In genomic region chr7:156576216-156577063, GRCh38 we compare ENCODE assay signal across 19 cellular contexts.
"Had no signal": no experiment of that assay in that cellular context is flagged by ENCODE, and none has a peak within 500 bp of the region (broad histone marks: within the 10 kb centered on the region; RNA-seq: fewer than 3 reads in every experiment).

No MANE protein-coding gene starts in this region.

- H3K4me1 Mint-ChIP-seq: stimulated activated effector memory CD8-positive, alpha-beta T cell treated with anti-CD3 and anti-CD28 coated beads, Interleukin-12 subunit alpha, Interleukin-12 subunit beta, amount 100 ng/mL, for 72 hours had no signal

- H3K27ac Mint-ChIP-seq: naive thymus-derived CD4-positive, alpha-beta T cell; progenitor cell of endocrine pancreas; stimulated activated effector memory CD8-positive, alpha-beta T cell treated with anti-CD3 and anti-CD28 coated beads, Interleukin-12 subunit alpha, Interleukin-12 subunit beta, amount 100 ng/mL, for 72 hours; stimulated activated naive CD8-positive, alpha-beta T cell treated with anti-CD3 and anti-CD28 coated beads, Interleukin-15, Interleukin-2, amounts not matched to agents 100 ng/mL and 50 ng/mL, for 24 hours had no signal

- H3K9me3 ChIP-seq: colonic mucosa, ovary, testis, vagina had no signal

- H3K4me1 ChIP-seq: colonic mucosa, foreskin keratinocyte, testis, tibial nerve, upper lobe of right lung, vagina had no signal

- H3K4me3 ChIP-seq: colonic mucosa, ovary, smooth muscle cell, testis, tibial nerve, upper lobe of right lung, vagina had no signal

- ATAC-seq: foreskin keratinocyte; left colon; naive thymus-derived CD4-positive, alpha-beta T cell; right cardiac atrium; stimulated activated effector memory CD8-positive, alpha-beta T cell treated with anti-CD3 and anti-CD28 coated beads, Interleukin-12 subunit alpha, Interleukin-12 subunit beta, amount 100 ng/mL, for 72 hours; upper lobe of right lung had no signal

- H3K4me3 Mint-ChIP-seq: naive thymus-derived CD4-positive, alpha-beta T cell; stimulated activated effector memory CD8-positive, alpha-beta T cell treated with anti-CD3 and anti-CD28 coated beads, Interleukin-12 subunit alpha, Interleukin-12 subunit beta, amount 100 ng/mL, for 72 hours; stimulated activated naive CD8-positive, alpha-beta T cell treated with anti-CD3 and anti-CD28 coated beads, Interleukin-15, Interleukin-2, amounts not matched to agents 100 ng/mL and 50 ng/mL, for 24 hours had no signal

- H3K27me3 ChIP-seq: colonic mucosa, foreskin keratinocyte, ovary, testis, tibial nerve, upper lobe of right lung, vagina had no signal

- FAIRE-seq: endothelial cell of umbilical vein had no signal

- H3K36me3 ChIP-seq: colonic mucosa, ovary, upper lobe of right lung, vagina had no signal

- H3K9me3 Mint-ChIP-seq: stimulated activated effector memory CD8-positive, alpha-beta T cell treated with anti-CD3 and anti-CD28 coated beads, Interleukin-12 subunit alpha, Interleukin-12 subunit beta, amount 100 ng/mL, for 72 hours; stimulated activated naive CD8-positive, alpha-beta T cell treated with anti-CD3 and anti-CD28 coated beads, Interleukin-15, Interleukin-2, amounts not matched to agents 100 ng/mL and 50 ng/mL, for 24 hours had no signal

- DNase-seq: colonic mucosa; dermis blood vessel endothelial cell; erythroblast; foreskin keratinocyte; left colon; naive thymus-derived CD4-positive, alpha-beta T cell; ovary; right cardiac atrium; stimulated activated CD4-positive, alpha-beta T cell treated with anti-CD3 and anti-CD28 coated beads, Interleukin-2, amount 100 ng/mL, for 48 hours; stimulated activated CD8-positive, alpha-beta memory T cell treated with anti-CD3 and anti-CD28 coated beads, Interleukin-4, amount 100 ng/mL, for 48 hours; testis; upper lobe of right lung had no signal

- H3K36me3 Mint-ChIP-seq: naive thymus-derived CD4-positive, alpha-beta T cell; stimulated activated effector memory CD8-positive, alpha-beta T cell treated with anti-CD3 and anti-CD28 coated beads, Interleukin-12 subunit alpha, Interleukin-12 subunit beta, amount 100 ng/mL, for 72 hours had no signal

- H3K27ac ChIP-seq: colonic mucosa, foreskin keratinocyte, ovary, testis, tibial nerve, upper lobe of right lung, vagina had no signal

- H3K4me2 ChIP-seq: smooth muscle cell had no signal
